In the genomic region with DNA sequence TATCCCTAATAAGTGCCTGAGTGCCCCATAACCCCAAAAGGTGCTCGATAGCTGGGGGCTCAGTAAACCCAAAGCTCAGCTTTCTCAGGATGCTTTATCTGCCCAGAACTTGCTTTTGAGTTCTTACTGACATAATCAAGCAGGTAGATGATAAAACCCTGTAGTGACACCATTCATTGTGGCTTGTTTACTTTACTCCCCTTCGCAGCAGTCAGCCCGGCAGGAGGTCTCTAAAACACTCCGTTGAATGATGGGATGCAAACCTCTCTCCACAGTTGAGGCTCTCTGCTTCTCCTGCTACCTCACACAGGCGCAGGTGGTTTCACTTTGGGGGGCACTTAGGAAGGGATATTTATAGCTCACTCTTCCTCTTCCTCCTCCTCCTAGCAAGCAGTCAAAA, we compare ENCODE assay signal across 18 cellular contexts.
A peak's percentile ranks its signal among the peaks of the same experiment; 100 is the strongest.
DNase-seq lines count a peak whose midpoint lies in the region; ATAC-seq, FAIRE-seq and TF ChIP-seq lines count a peak whose summit lies in the region.
"Had no signal": no experiment of that assay in that cellular context is flagged by ENCODE, and none has a peak within 500 bp of the region (broad histone marks: within the 10 kb centered on the region; RNA-seq: fewer than 3 reads in every experiment).

No MANE protein-coding gene starts in this region.

- no peak overlapping the region for H2AFZ ChIP-seq in H1 (ENCODE audit: low read length)
- H2AFZ ChIP-seq: hepatocyte had no signal

- no peak overlapping the region for H3K9ac ChIP-seq in H1 (replicated peaks in 1 of 4; ENCODE audit: extremely low read depth in 1 of 4, low read depth in 3 of 4, low read length in 3 of 4)

- TF ChIP-seq CTCF in H1 (IDR thresholded peaks at IDR 0.05; ENCODE audit: control extremely low read depth in 1 of 3, insufficient read depth in 1 of 3, low read depth in 1 of 3, low read length in 3 of 3): no peak

- peak overlapping the region; percentile 17 for H3K27ac Mint-ChIP-seq in activated CD4-positive, alpha-beta T cell treated with anti-CD3 and anti-CD28 coated beads, Interleukin-2, amount 10 ng/mL, durations not matched to agents 24 days and 14 days
- H3K27ac Mint-ChIP-seq in activated CD4-positive, alpha-beta T cell treated with anti-CD3 and anti-CD28 coated beads, Interleukin-2, amount 10 ng/mL, durations not matched to agents 7 days and 5 days: no peak overlapping the region
- H3K27ac Mint-ChIP-seq in stimulated activated memory B cell treated with anti-CD40 and anti-IgM and Interleukin-4, amounts not matched to agents 10 μg/mL and 1 μg/mL and 100 μg/mL, for 72 hours: peak overlapping the region; percentile 75
- H3K27ac Mint-ChIP-seq in activated T-helper 17 cell treated with anti-CD3 and anti-CD28 coated beads, Interleukin-2, amount 50 U/mL, for 72 hours: no peak overlapping the region
- H3K27ac Mint-ChIP-seq: activated CD4-positive, alpha-beta memory T cell treated with anti-CD3 and anti-CD28 coated beads for 36 hours; activated naive CD4-positive, alpha-beta T cell treated with anti-CD3 and anti-CD28 coated beads, Interleukin-2, amount 50 U/mL, for 72 hours; T-cell had no signal

- no peak for TF ChIP-seq RAD21 in H1 (IDR thresholded peaks at IDR 0.05 in 1 of 2, conservative IDR thresholded peaks at IDR 0.05 in 1 of 2; ENCODE audit: low read depth in 2 of 2, low read length in 2 of 2)

- no peak overlapping the region for H2BK15ac ChIP-seq in H1 (ENCODE audit: low read length)

- FAIRE-seq in H1 (lab: Jason Lieb, UNC): peak; percentile 90
- FAIRE-seq: endometrium, HepG2 had no signal

- TF ChIP-seq EP300 in H1 (IDR thresholded peaks at IDR 0.05; ENCODE audit: borderline replicate concordance in 1 of 2, low read depth in 2 of 2, low read length in 2 of 2): no peak

- CTCF ChIA-PET in activated CD4-positive, alpha-beta T cell treated with anti-CD3 and anti-CD28 coated beads, Interleukin-2, amount 10 ng/mL, durations not matched to agents 7 days and 5 days (lab: Charles Lee): no interaction called here
- CTCF ChIA-PET in H1 (lab: Charles Lee; ENCODE audit: partially characterized antibody): interaction anchor here (0.6 to 2.3 kb wide), 7 partner anchors 10 to 368 kb away, joined by 3 to 11 read pairs (median 3); no protein-coding TSS in a partner anchor

- H3K4me3 Mint-ChIP-seq in activated CD4-positive, alpha-beta T cell treated with anti-CD3 and anti-CD28 coated beads, Interleukin-2, amount 10 ng/mL, durations not matched to agents 24 days and 14 days: no peak overlapping the region
- no peak overlapping the region for H3K4me3 Mint-ChIP-seq in activated CD4-positive, alpha-beta T cell treated with anti-CD3 and anti-CD28 coated beads, Interleukin-2, amount 10 ng/mL, durations not matched to agents 7 days and 5 days
- no peak overlapping the region for H3K4me3 Mint-ChIP-seq in stimulated activated memory B cell treated with anti-CD40 and anti-IgM and Interleukin-4, amounts not matched to agents 10 μg/mL and 1 μg/mL and 100 μg/mL, for 72 hours
- H3K4me3 Mint-ChIP-seq in activated T-helper 17 cell treated with anti-CD3 and anti-CD28 coated beads, Interleukin-2, amount 50 U/mL, for 72 hours: no peak overlapping the region
- H3K4me3 Mint-ChIP-seq: activated CD4-positive, alpha-beta memory T cell treated with anti-CD3 and anti-CD28 coated beads for 36 hours; T-cell had no signal

- H3K36me3 ChIP-seq in H1 (ENCODE audit: control insufficient read depth in 2 of 4, insufficient read depth in 4 of 4, low read length in 3 of 4): no peaks in the 10 kb centered on the region
- H3K36me3 ChIP-seq: right atrium auricular region had no signal

- no peaks in the 10 kb centered on the region for H3K79me2 ChIP-seq in H1 (ENCODE audit: control insufficient read depth in 1 of 2, insufficient read depth in 2 of 2, low read length in 2 of 2)
- H3K79me2 ChIP-seq: hepatocyte had no signal

- H3K4ac ChIP-seq in H1 (replicated peaks; ENCODE audit: insufficient read length, low read depth, low read length): no peak overlapping the region

- H3K23me2 ChIP-seq in H1 (ENCODE audit: low read depth, low read length): no peaks in the 10 kb centered on the region

- H3K23ac ChIP-seq in H1 (ENCODE audit: insufficient read length): no peak overlapping the region

- H4K20me1 ChIP-seq in H1 (replicated peaks in 1 of 2; ENCODE audit: control insufficient read depth in 1 of 2, insufficient read depth in 2 of 2, low read length in 2 of 2): no peaks in the 10 kb centered on the region

- peak overlapping the region; percentile 43 to 49; a peak in 3 of 4 replicates for H3K4me2 ChIP-seq in H1 (ENCODE audit: insufficient read depth in 1 of 2, low read depth in 2 of 2, low read length in 2 of 2)
- H3K4me2 ChIP-seq: hepatocyte had no signal

- peaks cover 4% of the 10 kb centered on the region for H3K9me3 Mint-ChIP-seq in activated CD4-positive, alpha-beta T cell treated with anti-CD3 and anti-CD28 coated beads, Interleukin-2, amount 10 ng/mL, durations not matched to agents 24 days and 14 days
- H3K9me3 Mint-ChIP-seq in activated CD4-positive, alpha-beta T cell treated with anti-CD3 and anti-CD28 coated beads, Interleukin-2, amount 10 ng/mL, durations not matched to agents 7 days and 5 days: peaks cover 6% of the 10 kb centered on the region
- peaks cover 9% of the 10 kb centered on the region for H3K9me3 Mint-ChIP-seq in stimulated activated memory B cell treated with anti-CD40 and anti-IgM and Interleukin-4, amounts not matched to agents 10 μg/mL and 1 μg/mL and 100 μg/mL, for 72 hours
- H3K9me3 Mint-ChIP-seq in activated T-helper 17 cell treated with anti-CD3 and anti-CD28 coated beads, Interleukin-2, amount 50 U/mL, for 72 hours: peaks cover 4% of the 10 kb centered on the region

- H3K36me3 Mint-ChIP-seq in activated CD4-positive, alpha-beta T cell treated with anti-CD3 and anti-CD28 coated beads, Interleukin-2, amount 10 ng/mL, durations not matched to agents 24 days and 14 days (ENCODE audit: low read depth): no peaks in the 10 kb centered on the region
- no peaks in the 10 kb centered on the region for H3K36me3 Mint-ChIP-seq in activated CD4-positive, alpha-beta T cell treated with anti-CD3 and anti-CD28 coated beads, Interleukin-2, amount 10 ng/mL, durations not matched to agents 7 days and 5 days (ENCODE audit: low read depth)
- peaks cover 5% of the 10 kb centered on the region for H3K36me3 Mint-ChIP-seq in stimulated activated memory B cell treated with anti-CD40 and anti-IgM and Interleukin-4, amounts not matched to agents 10 μg/mL and 1 μg/mL and 100 μg/mL, for 72 hours
- H3K36me3 Mint-ChIP-seq in activated T-helper 17 cell treated with anti-CD3 and anti-CD28 coated beads, Interleukin-2, amount 50 U/mL, for 72 hours (ENCODE audit: low read depth): no peaks in the 10 kb centered on the region
- H3K36me3 Mint-ChIP-seq: activated CD4-positive, alpha-beta memory T cell treated with anti-CD3 and anti-CD28 coated beads for 36 hours; T-cell had no signal

- H2BK5ac ChIP-seq in H1 (ENCODE audit: low read depth, low read length): no peak overlapping the region

- no peak overlapping the region for H3K18ac ChIP-seq in H1 (ENCODE audit: extremely low read depth, low read length)

- H3K27ac ChIP-seq in H1 (ENCODE audit: low read depth, low read length): no peak overlapping the region
- H3K27ac ChIP-seq: 22Rv1, hepatocyte, right atrium auricular region had no signal

- H4K91ac ChIP-seq in H1 (replicated peaks; ENCODE audit: insufficient read length, low read length): no peak overlapping the region

- no peak overlapping the region for H3K56ac ChIP-seq in H1 (replicated peaks; ENCODE audit: insufficient read length, low read depth, low read length)

- H3K27me3 ChIP-seq in H1 (replicated peaks in 1 of 4; ENCODE audit: control insufficient read depth in 3 of 4, extremely low read depth in 1 of 4, insufficient read depth in 3 of 4, low read length in 3 of 4): peaks cover 0 to 8% (median 3%) of the 10 kb centered on the region in 4 experiments; a peak in 2 of 7 replicates
- H3K27me3 ChIP-seq: hepatocyte, right atrium auricular region had no signal

- H3K4me1 Mint-ChIP-seq in activated CD4-positive, alpha-beta T cell treated with anti-CD3 and anti-CD28 coated beads, Interleukin-2, amount 10 ng/mL, durations not matched to agents 24 days and 14 days: peaks cover 3% of the 10 kb centered on the region
- no peaks in the 10 kb centered on the region for H3K4me1 Mint-ChIP-seq in activated CD4-positive, alpha-beta T cell treated with anti-CD3 and anti-CD28 coated beads, Interleukin-2, amount 10 ng/mL, durations not matched to agents 7 days and 5 days
- peaks cover 16% of the 10 kb centered on the region for H3K4me1 Mint-ChIP-seq in stimulated activated memory B cell treated with anti-CD40 and anti-IgM and Interleukin-4, amounts not matched to agents 10 μg/mL and 1 μg/mL and 100 μg/mL, for 72 hours
- no peaks in the 10 kb centered on the region for H3K4me1 Mint-ChIP-seq in activated T-helper 17 cell treated with anti-CD3 and anti-CD28 coated beads, Interleukin-2, amount 50 U/mL, for 72 hours
- H3K4me1 Mint-ChIP-seq: T-cell had no signal

- POLR2A ChIA-PET in activated CD4-positive, alpha-beta T cell treated with anti-CD3 and anti-CD28 coated beads, Interleukin-2, amount 10 ng/mL, durations not matched to agents 7 days and 5 days (lab: Charles Lee): no interaction called here
- POLR2A ChIA-PET in H1 (lab: Charles Lee; ENCODE audit: partially characterized antibody): no interaction called here

- no peaks in the 10 kb centered on the region for H3K79me1 ChIP-seq in H1 (ENCODE audit: low read depth, low read length)

- no peak overlapping the region for H3K14ac ChIP-seq in H1 (ENCODE audit: insufficient read length)

- no peak overlapping the region for H2BK120ac ChIP-seq in H1 (replicated peaks; ENCODE audit: low read depth, low read length)

- no peaks in the 10 kb centered on the region for H3K9me3 ChIP-seq in H1 (ENCODE audit: insufficient read depth in 2 of 2, low read depth in 1 of 2, low read length in 1 of 2)

- H2BK20ac ChIP-seq in H1 (ENCODE audit: low read length): no peak overlapping the region

- H3K27me3 Mint-ChIP-seq in activated CD4-positive, alpha-beta T cell treated with anti-CD3 and anti-CD28 coated beads, Interleukin-2, amount 10 ng/mL, durations not matched to agents 24 days and 14 days: no peaks in the 10 kb centered on the region
- H3K27me3 Mint-ChIP-seq in activated CD4-positive, alpha-beta T cell treated with anti-CD3 and anti-CD28 coated beads, Interleukin-2, amount 10 ng/mL, durations not matched to agents 7 days and 5 days: no peaks in the 10 kb centered on the region
- peaks cover 21% of the 10 kb centered on the region for H3K27me3 Mint-ChIP-seq in stimulated activated memory B cell treated with anti-CD40 and anti-IgM and Interleukin-4, amounts not matched to agents 10 μg/mL and 1 μg/mL and 100 μg/mL, for 72 hours
- peaks cover 5% of the 10 kb centered on the region for H3K27me3 Mint-ChIP-seq in activated T-helper 17 cell treated with anti-CD3 and anti-CD28 coated beads, Interleukin-2, amount 50 U/mL, for 72 hours
- H3K27me3 Mint-ChIP-seq: activated CD4-positive, alpha-beta memory T cell treated with anti-CD3 and anti-CD28 coated beads for 36 hours had no signal

- H2AK5ac ChIP-seq in H1 (ENCODE audit: low read depth, low read length): no peak overlapping the region

- intact Hi-C loops in activated CD4-positive, alpha-beta T cell treated with anti-CD3 and anti-CD28 coated beads, Interleukin-2, amount 10 ng/mL, durations not matched to agents 24 days and 14 days (cut with micrococcal nuclease): no loop called here

- ATAC-seq in stimulated activated memory B cell treated with anti-CD40 and anti-IgM and Interleukin-4, amounts not matched to agents 10 μg/mL and 1 μg/mL and 100 μg/mL, for 72 hours: no peak
- no peak for ATAC-seq in activated T-helper 17 cell treated with anti-CD3 and anti-CD28 coated beads, Interleukin-2, amount 50 U/mL, for 72 hours (replicated peaks)
- no peak for ATAC-seq in activated CD4-positive, CD25-positive, alpha-beta regulatory T cell treated with anti-CD3 and anti-CD28 coated beads, Interleukin-2, amount 50 U/mL, for 24 hours
- ATAC-seq: activated naive CD4-positive, alpha-beta T cell treated with anti-CD3 and anti-CD28 coated beads, Interleukin-2, amount 50 U/mL, for 72 hours; HepG2; T-cell had no signal

- 19% methylated on average over 5 of the region's 5 CpGs; no CpG with 5 or more reads in 1 of the 2 experiments for WGBS in H1 (ENCODE audit: extremely low coverage in 1 of 2, insufficient coverage in 1 of 2, insufficient read length in 1 of 2, insufficient replicate concordance in 2 of 2, low coverage in 1 of 2, low lambda C conversion rate in 2 of 2, missing lambda C conversion rate in 1 of 2), 2 experiments

- H3K4me1 ChIP-seq in H1 (replicated peaks in 1 of 4; ENCODE audit: control insufficient read depth in 3 of 4, insufficient read depth in 4 of 4, low read length in 3 of 4): peaks cover 6 to 13% (median 11%) of the 10 kb centered on the region in 4 experiments; a peak in 5 of 7 replicates

- DNase-seq in activated CD4-positive, alpha-beta T cell treated with anti-CD3 and anti-CD28 coated beads, Interleukin-2, amount 10 ng/mL, durations not matched to agents 24 days and 14 days: peak; percentile 41
- no peak for DNase-seq in activated CD4-positive, alpha-beta T cell treated with anti-CD3 and anti-CD28 coated beads, Interleukin-2, amount 10 ng/mL, durations not matched to agents 7 days and 5 days
- DNase-seq in NCI-H345 (lab: John Stamatoyannopoulos, UW) (peak; percentile 94), H1 (ENCODE audit: low read depth in 1 of 2, low spot score in 2 of 2) (peak; percentile 10 to 57), NOMO-1 treated with DMSO at 0.1 percent for 48 hours (lab: John Stamatoyannopoulos, UW; ENCODE audit: unreplicated experiment) (no peak)
- DNase-seq: activated T-cell treated with anti-CD3 and anti-CD28 coated beads, Interleukin-2, amount 50 U/mL, for 1 hour; NCI-H1930; T-cell had no signal

- H4K8ac ChIP-seq in H1 (ENCODE audit: extremely low read depth, insufficient read depth, low read length): no peak overlapping the region

- no peak overlapping the region for H2BK12ac ChIP-seq in H1 (ENCODE audit: low read depth, low read length)

- peak overlapping the region in 1 of 4 experiments; percentile 10; a peak in 1 of 8 replicates for H3K4me3 ChIP-seq in H1 (ENCODE audit: extremely low read depth in 1 of 4, insufficient read depth in 2 of 4, low read depth in 3 of 4, low read length in 4 of 4)
- H3K4me3 ChIP-seq: hepatocyte, right atrium auricular region had no signal

- TF ChIP-seq POLR2A in H1 (IDR thresholded peaks at IDR 0.05; ENCODE audit: control extremely low read depth in 1 of 2, low read depth in 2 of 2, low read length in 2 of 2): no peak

- H4K5ac ChIP-seq in H1 (ENCODE audit: insufficient read length, low read depth, low read length): no peak overlapping the region

Comparison
In these comparisons a context has a peak if more than half of its experiments do, and no peak if none do; other contexts are left out.
1. DNase-seq: peak in activated CD4-positive, alpha-beta T cell treated with anti-CD3 and anti-CD28 coated beads, Interleukin-2, amount 10 ng/mL, durations not matched to agents 24 days and 14 days (single experiment), NCI-H345 (single experiment) and H1 (2 of 2); none in activated CD4-positive, alpha-beta T cell treated with anti-CD3 and anti-CD28 coated beads, Interleukin-2, amount 10 ng/mL, durations not matched to agents 7 days and 5 days (single experiment) and NOMO-1 treated with DMSO at 0.1 percent for 48 hours (single experiment).
2. H3K27ac Mint-ChIP-seq: peak in activated CD4-positive, alpha-beta T cell treated with anti-CD3 and anti-CD28 coated beads, Interleukin-2, amount 10 ng/mL, durations not matched to agents 24 days and 14 days (single experiment) and stimulated activated memory B cell treated with anti-CD40 and anti-IgM and Interleukin-4, amounts not matched to agents 10 μg/mL and 1 μg/mL and 100 μg/mL, for 72 hours (single experiment); none in activated CD4-positive, alpha-beta T cell treated with anti-CD3 and anti-CD28 coated beads, Interleukin-2, amount 10 ng/mL, durations not matched to agents 7 days and 5 days (single experiment) and activated T-helper 17 cell treated with anti-CD3 and anti-CD28 coated beads, Interleukin-2, amount 50 U/mL, for 72 hours (single experiment).